8 cellular contexts compared by ENCODE assay signal in the genomic region with DNA sequence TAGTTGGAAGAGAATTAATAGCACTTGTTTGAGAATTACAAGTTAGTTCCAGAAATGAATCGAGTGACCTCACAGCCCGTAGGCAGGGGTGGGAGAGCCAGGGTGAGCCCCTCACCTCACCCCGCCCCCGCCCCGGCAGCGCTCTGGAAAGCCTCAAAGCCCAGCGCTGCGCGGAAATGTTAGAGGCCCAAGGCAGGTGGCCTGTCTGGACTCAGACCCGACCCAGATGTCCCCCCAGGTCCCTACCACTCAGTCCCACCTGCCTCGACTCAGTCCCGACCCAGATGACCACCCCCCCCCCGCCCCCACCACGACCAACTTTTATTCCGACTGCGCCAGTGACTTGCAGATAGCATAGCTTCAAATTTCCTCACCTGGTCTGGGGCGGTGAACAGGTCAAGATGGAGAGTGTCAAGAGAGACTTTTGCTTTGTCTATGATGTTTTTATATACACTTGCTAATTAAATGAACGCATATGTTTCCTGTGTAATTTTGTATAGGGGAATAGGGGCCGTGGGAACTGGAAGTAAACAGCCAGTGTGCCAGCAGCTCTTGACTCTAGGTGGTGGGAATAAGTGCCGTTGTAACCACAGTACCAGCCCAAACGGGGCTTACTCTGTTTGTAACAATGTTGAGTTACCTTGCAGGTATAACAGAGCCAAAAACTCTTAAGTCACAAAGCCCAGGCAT. TPM values are rescaled to one million over a fixed set of nuclear protein-coding genes. Genes with fewer than 3 reads are reported as not detected.
DNase-seq lines count a peak whose midpoint lies in the region; ATAC-seq, FAIRE-seq and TF ChIP-seq lines count a peak whose summit lies in the region.

No MANE protein-coding gene starts in this region.

- H3K18ac ChIP-seq in trophoblast cell (ENCODE audit: low read length): peak overlapping the region; percentile 85

- H3K9ac ChIP-seq in trophoblast cell (ENCODE audit: low read length): peak overlapping the region; percentile 28

- peak overlapping the region; percentile 85 for H2BK5ac ChIP-seq in trophoblast cell (ENCODE audit: low read depth, low read length, poor library complexity)

- no peak for ATAC-seq in GM21367 (IDR thresholded peaks at IDR 0.05; ENCODE audit: unreplicated experiment)
- no peak for ATAC-seq in HG03159 (IDR thresholded peaks at IDR 0.05; ENCODE audit: unreplicated experiment)

- TF ChIP-seq CTCF in Caco-2 (IDR thresholded peaks at IDR 0.05; ENCODE audit: insufficient read depth in 1 of 2, low read depth in 1 of 2, low read length in 1 of 2, severe bottlenecking in 1 of 2, unreplicated experiment in 1 of 2) (no peak), WI38 (IDR thresholded peaks at IDR 0.05; ENCODE audit: low read depth, low read length) (no peak), fibroblast of the aortic adventitia (IDR thresholded peaks at IDR 0.05; ENCODE audit: insufficient read depth, low read length) (no peak)

- H3K23ac ChIP-seq in trophoblast cell (ENCODE audit: low read length): no peak overlapping the region

- DNase-seq in Caco-2: no peak
- no peak for DNase-seq in fibroblast of the aortic adventitia (ENCODE audit: low read depth)
- DNase-seq in trophoblast cell: peak in 1 of 2 donors; percentile 40
- no peak for DNase-seq in GF-D8 (lab: John Stamatoyannopoulos, UW)
- DNase-seq in GM12891 (ENCODE audit: insufficient read length, low spot score): no peak

- no peak overlapping the region for H2BK12ac ChIP-seq in trophoblast cell (ENCODE audit: low read length)

- H3K27me3 Mint-ChIP-seq in Caco-2 (ENCODE audit: insufficient read depth, unreplicated experiment): no peaks in the 10 kb centered on the region

- peaks cover 7% of the 10 kb centered on the region for H3K4me1 Mint-ChIP-seq in Caco-2 (ENCODE audit: low read depth, unreplicated experiment)

- peak overlapping the region; percentile 83 for H3K14ac ChIP-seq in trophoblast cell (ENCODE audit: low read length)

- POLR2A ChIA-PET in Caco-2 (lab: Charles Lee): interaction anchor here (0.7 to 1.0 kb wide), 3 partner anchors 69 to 257 kb away, joined by 3 to 4 read pairs (median 4); no protein-coding TSS in a partner anchor

- intact Hi-C loops in Caco-2 (cut with micrococcal nuclease; ENCODE audit: unreplicated experiment): no loop called here

- peaks cover 32% of the 10 kb centered on the region for H3K79me1 ChIP-seq in trophoblast cell (ENCODE audit: low read length)

- H3K27ac ChIP-seq in trophoblast cell (ENCODE audit: low read depth, low read length): peak overlapping the region; percentile 96

- H3K4me3 Mint-ChIP-seq in Caco-2 (ENCODE audit: unreplicated experiment): peak overlapping the region; percentile 62

- CTCF ChIA-PET in Caco-2 (lab: Charles Lee): interaction anchor here (0.6 to 0.9 kb wide), 3 partner anchors 226 to 809 kb away, joined by 3 to 5 read pairs (median 3); no protein-coding TSS in a partner anchor

- H2AK5ac ChIP-seq in trophoblast cell (ENCODE audit: low read length): no peak overlapping the region

- no peak overlapping the region for H3K4ac ChIP-seq in trophoblast cell (ENCODE audit: low read depth, low read length)

- peak overlapping the region; percentile 73 for H3K4me2 ChIP-seq in trophoblast cell (ENCODE audit: low read length)

- peak overlapping the region; percentile 94 for H4K8ac ChIP-seq in trophoblast cell (ENCODE audit: low read depth, low read length)

- H3K4me3 ChIP-seq in Caco-2 (ENCODE audit: low read depth, low read length): peak overlapping the region; percentile 95
- H3K4me3 ChIP-seq in WI38 (ENCODE audit: low read depth, low read length): peak overlapping the region; percentile 88
- peak overlapping the region; percentile 75 for H3K4me3 ChIP-seq in fibroblast of the aortic adventitia (ENCODE audit: low read depth, low read length)
- peak overlapping the region; percentile 69 for H3K4me3 ChIP-seq in trophoblast cell (ENCODE audit: low read depth, low read length)

- peaks cover 12% of the 10 kb centered on the region for H3K36me3 Mint-ChIP-seq in Caco-2 (ENCODE audit: insufficient read depth, unreplicated experiment)

- H3K27me3 ChIP-seq in Caco-2 (replicated peaks; ENCODE audit: control insufficient read depth, insufficient read depth, low read length) (no peaks in the 10 kb centered on the region), trophoblast cell (ENCODE audit: insufficient read depth, low read length) (no peaks in the 10 kb centered on the region)

- no peak for FAIRE-seq in GM12891 (lab: Jason Lieb, UNC)

- H3K79me2 ChIP-seq in trophoblast cell (ENCODE audit: control insufficient read depth, insufficient read depth, low read length, poor library complexity): peaks cover 17% of the 10 kb centered on the region

- peaks cover 13% of the 10 kb centered on the region for H3K4me1 ChIP-seq in Caco-2
- peaks cover 8 to 33% of the 10 kb centered on the region in 2 experiments for H3K4me1 ChIP-seq in trophoblast cell (ENCODE audit: control insufficient read depth in 1 of 2, insufficient read depth in 2 of 2, low read length in 2 of 2)

- H3K9me3 ChIP-seq in Caco-2 (no peaks in the 10 kb centered on the region), trophoblast cell (ENCODE audit: insufficient read depth, low read depth, low read length) (no peaks in the 10 kb centered on the region)

- peak overlapping the region; percentile 85 for H3K27ac Mint-ChIP-seq in Caco-2 (ENCODE audit: unreplicated experiment)

- peak overlapping the region; percentile 90 for H4K12ac ChIP-seq in trophoblast cell (ENCODE audit: low read depth, low read length)

- H3K36me3 ChIP-seq in Caco-2 (ENCODE audit: control insufficient read depth, insufficient read depth, low read length) (no peaks in the 10 kb centered on the region), trophoblast cell (ENCODE audit: control insufficient read depth in 1 of 2, insufficient read depth in 2 of 2, low read length in 2 of 2) (no peaks in the 10 kb centered on the region)

- H3K9me3 Mint-ChIP-seq in Caco-2 (ENCODE audit: unreplicated experiment): no peaks in the 10 kb centered on the region

- TF ChIP-seq POLR2A in GM12891 (IDR thresholded peaks at IDR 0.05; ENCODE audit: low read depth, low read length): no peak

- peak overlapping the region; percentile 72 for H2AFZ ChIP-seq in trophoblast cell (ENCODE audit: insufficient read depth, low read length, poor library complexity)

- no TSS peak for BruUV-seq in Caco-2 (replicated peaks; lab: Mats Ljungman, UMichigan)

- H2BK120ac ChIP-seq in trophoblast cell (ENCODE audit: insufficient read depth, low read length, poor library complexity): peak overlapping the region; percentile 84

- peak overlapping the region; percentile 87 for H4K91ac ChIP-seq in trophoblast cell (ENCODE audit: low read depth, low read length)

- WGBS in trophoblast cell (ENCODE audit: extremely low coverage, insufficient coverage, insufficient read length): no CpG with 5 or more reads among the region's 21 CpGs

TF ChIP-seq in GM12891, 5 proteins besides CTCF, POLR2A, EP300 and RAD21:
- TF ChIP-seq POU2F2 (IDR thresholded peaks at IDR 0.05; ENCODE audit: low read depth, low read length) (no peak), PAX5 (IDR thresholded peaks at IDR 0.05; ENCODE audit: insufficient read depth, low read length, severe bottlenecking) (no peak), POLR2AphosphoS5 (IDR thresholded peaks at IDR 0.05; ENCODE audit: low read depth, low read length) (no peak), TAF1 (IDR thresholded peaks at IDR 0.05; ENCODE audit: low read depth, low read length) (no peak), SPI1 (IDR thresholded peaks at IDR 0.05; ENCODE audit: low read depth, low read length) (no peak)

RNA-seq across cellular contexts. Expression of a gene that starts 1.2 kb away (rescaled TPM):
- total RNA-seq in Caco-2 (2022) (36.9 and 42.9 TPM in 2 replicates), fibroblast of the aortic adventitia (ENCODE audit: low replicate concordance) (17.6 and 39.4 TPM in 2 replicates)
- polyA plus RNA-seq in trophoblast cell (2013): 57.9 and 59.3 TPM in 2 replicates
- polyA plus RNA-seq in GM12891 (2012; ENCODE audit: low read depth, missing spikeins): 0.22 TPM
